In the genomic region with DNA sequence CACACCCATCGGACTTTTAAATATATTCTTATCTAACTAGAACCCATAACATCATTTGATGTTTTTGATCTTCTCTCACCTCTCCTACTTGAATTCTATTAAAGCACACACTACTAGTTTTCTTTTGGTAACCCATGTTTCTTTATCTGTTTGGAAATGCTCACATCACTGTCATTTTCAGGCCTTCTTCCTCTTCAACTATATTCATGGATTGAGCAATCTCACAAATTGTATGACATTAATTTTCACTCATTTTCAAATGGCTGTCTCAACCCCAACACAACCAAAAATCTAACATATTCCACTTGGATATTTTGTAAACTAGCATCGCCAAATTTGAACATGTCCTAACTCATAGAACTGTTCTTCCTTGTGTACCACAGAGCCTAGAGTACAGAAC, we compare ENCODE assay signal across 24 cellular contexts.
"Had no signal": no experiment of that assay in that cellular context is flagged by ENCODE, and none has a peak within 500 bp of the region (broad histone marks: within the 10 kb centered on the region; RNA-seq: fewer than 3 reads in every experiment).

No MANE protein-coding gene starts in this region.

- H3K4me1 ChIP-seq: psoas muscle, sigmoid colon, spleen, tibial nerve, upper lobe of left lung had no signal

- H3K27ac ChIP-seq: coronary artery, ovary, psoas muscle, sigmoid colon, spleen, thoracic aorta, tibial nerve, upper lobe of left lung had no signal

- H3K4me3 ChIP-seq: coronary artery, lung, ovary, psoas muscle, sigmoid colon, spleen, thoracic aorta, tibial nerve, upper lobe of left lung had no signal

- H3K36me3 ChIP-seq: ovary, sigmoid colon, spleen, thoracic aorta, tibial nerve, upper lobe of left lung had no signal

- DNase-seq: dermis blood vessel endothelial cell; effector memory CD4-positive, alpha-beta T cell; erythroblast; hypothalamus; immature natural killer cell; islet precursor cell; natural killer cell; nucleus accumbens; ovary; posterior cingulate gyrus; psoas muscle; right cardiac atrium; sigmoid colon; spleen; stimulated activated CD4-positive, alpha-beta T cell treated with anti-CD3 and anti-CD28 coated beads, Interleukin-2, amount 100 ng/mL, for 48 hours; stimulated activated naive B cell treated with anti-CD40 and anti-IgM and Interleukin-4, amounts not matched to agents 10 μg/mL and 1 μg/mL and 100 μg/mL, for 72 hours; upper lobe of left lung had no signal

- H3K9me3 Mint-ChIP-seq: neural crest cell; stimulated activated naive B cell treated with anti-CD40 and anti-IgM and Interleukin-4, amounts not matched to agents 10 μg/mL and 1 μg/mL and 100 μg/mL, for 72 hours; stimulated activated naive CD8-positive, alpha-beta T cell treated with anti-CD3 and anti-CD28 coated beads, Interleukin-15, Interleukin-2, amounts not matched to agents 100 ng/mL and 50 ng/mL, for 24 hours had no signal

- H3K27me3 Mint-ChIP-seq: memory B cell; stimulated activated naive B cell treated with anti-CD40 and anti-IgM and Interleukin-4, amounts not matched to agents 10 μg/mL and 1 μg/mL and 100 μg/mL, for 72 hours; stimulated activated naive CD8-positive, alpha-beta T cell treated with anti-CD3 and anti-CD28 coated beads, Interleukin-15, Interleukin-2, amounts not matched to agents 100 ng/mL and 50 ng/mL, for 24 hours had no signal

- H3K9me3 ChIP-seq: ovary, psoas muscle, sigmoid colon, thoracic aorta, tibial nerve, upper lobe of left lung had no signal

- H3K27ac Mint-ChIP-seq: immature natural killer cell; memory B cell; natural killer cell; stimulated activated naive B cell treated with anti-CD40 and anti-IgM and Interleukin-4, amounts not matched to agents 10 μg/mL and 1 μg/mL and 100 μg/mL, for 72 hours; stimulated activated naive CD8-positive, alpha-beta T cell treated with anti-CD3 and anti-CD28 coated beads, Interleukin-15, Interleukin-2, amounts not matched to agents 100 ng/mL and 50 ng/mL, for 24 hours had no signal

- H3K36me3 Mint-ChIP-seq: memory B cell; stimulated activated naive B cell treated with anti-CD40 and anti-IgM and Interleukin-4, amounts not matched to agents 10 μg/mL and 1 μg/mL and 100 μg/mL, for 72 hours had no signal

- ATAC-seq: natural killer cell; psoas muscle; right cardiac atrium; stimulated activated naive B cell treated with anti-CD40 and anti-IgM and Interleukin-4, amounts not matched to agents 10 μg/mL and 1 μg/mL and 100 μg/mL, for 72 hours had no signal

- H3K27me3 ChIP-seq: ovary, sigmoid colon, spleen, tibial nerve, upper lobe of left lung had no signal

- H3K4me1 Mint-ChIP-seq: immature natural killer cell; memory B cell; natural killer cell; neural crest cell; stimulated activated naive B cell treated with anti-CD40 and anti-IgM and Interleukin-4, amounts not matched to agents 10 μg/mL and 1 μg/mL and 100 μg/mL, for 72 hours had no signal

- H3K4me3 Mint-ChIP-seq: immature natural killer cell; memory B cell; natural killer cell; neural crest cell; stimulated activated naive B cell treated with anti-CD40 and anti-IgM and Interleukin-4, amounts not matched to agents 10 μg/mL and 1 μg/mL and 100 μg/mL, for 72 hours; stimulated activated naive CD8-positive, alpha-beta T cell treated with anti-CD3 and anti-CD28 coated beads, Interleukin-15, Interleukin-2, amounts not matched to agents 100 ng/mL and 50 ng/mL, for 24 hours had no signal
